ENCODE assay signal across 8 cellular contexts in genomic region chr3:120743081-120743365, GRCh38. TPM values are rescaled to one million over a fixed set of nuclear protein-coding genes. Genes with fewer than 3 reads are reported as not detected.
DNase-seq lines count a peak whose midpoint lies in the region; ATAC-seq, FAIRE-seq and TF ChIP-seq lines count a peak whose summit lies in the region.

No MANE protein-coding gene starts in this region.

- peaks cover 59% of the 10 kb centered on the region for H3K79me2 ChIP-seq in K562 (ENCODE audit: control insufficient read depth, insufficient read depth, low read length)

- intact Hi-C loops in K562 (cut with micrococcal nuclease): loop anchor here (2.0 kb wide), 1 partner anchor 120 kb away; no protein-coding TSS in a partner anchor

- H3K27ac Mint-ChIP-seq in memory B cell: peak overlapping the region; percentile 99

- no peaks in the 10 kb centered on the region for H3K9me1 ChIP-seq in K562 (ENCODE audit: control insufficient read depth, insufficient read depth, low read length)

- H3K4me1 ChIP-seq in K562 (replicated peaks in 1 of 2; ENCODE audit: control insufficient read depth in 2 of 2, insufficient read depth in 2 of 2, low read length in 2 of 2): no peaks in the 10 kb centered on the region; a peak in 2 of 5 replicates

- H3K27me3 Mint-ChIP-seq in memory B cell: no peaks in the 10 kb centered on the region

- CTCF ChIA-PET in K562 (lab: Yijun Ruan, JAX; ENCODE audit: low intra/inter-chr PET ratio): no interaction called here

- H3K9me3 ChIP-seq in K562 (replicated peaks; ENCODE audit: control insufficient read depth, insufficient read depth, low read depth, low read length): no peaks in the 10 kb centered on the region; the same call in 1 of the 2 replicates

- no peaks in the 10 kb centered on the region for H4K20me1 ChIP-seq in K562 (replicated peaks; ENCODE audit: control insufficient read depth, insufficient read depth, low read length)

- H3K36me3 Mint-ChIP-seq in memory B cell: no peaks in the 10 kb centered on the region

- peak overlapping the region; percentile 91 for H3K4me3 ChIP-seq in AG09309 (ENCODE audit: control insufficient read depth, low read depth, low read length)
- H3K4me3 ChIP-seq in HL-60 (replicated peaks; ENCODE audit: insufficient read depth, low read length): peak overlapping the region; percentile 97
- peak overlapping the region; percentile 98 for H3K4me3 ChIP-seq in K562

- H3K27me3 ChIP-seq in HL-60 (ENCODE audit: insufficient read depth, poor library complexity, severe bottlenecking): no peaks in the 10 kb centered on the region
- H3K27me3 ChIP-seq in K562 (ENCODE audit: control insufficient read depth in 2 of 2, insufficient read depth in 2 of 2, low read length in 2 of 2): no peaks in the 10 kb centered on the region

- DNase-seq in AG09309 (ENCODE audit: low read depth): no peak
- DNase-seq in HL-60 (ENCODE audit: low read depth in 1 of 2, low spot score in 1 of 2): peak in 1 of 2 experiments; percentile 36
- no peak for DNase-seq in K562 (ENCODE audit: extremely low read depth in 1 of 4, low spot score in 3 of 4)
- DNase-seq in memory B cell (ENCODE audit: low spot score in 2 of 2): no peak
- DNase-seq in NCI-H526 treated with DMSO at 0.1 percent for 48 hours (lab: John Stamatoyannopoulos, UW): no peak
- no peak for DNase-seq in HuH-7 (ENCODE audit: low spot score)
- DNase-seq in pons (ENCODE audit: low spot score): no peak

- BruUV-seq in K562 (replicated peaks; lab: Mats Ljungman, UMichigan): TSS peak; percentile 78

- H3K27ac ChIP-seq in HL-60 (replicated peaks): peak overlapping the region; percentile 99
- H3K27ac ChIP-seq in K562 (ENCODE audit: extremely low read depth, low read depth, low read length): peak overlapping the region; percentile 100

- in situ Hi-C loops in K562 (cut with MboI): no loop called here

- no peak for FAIRE-seq in K562 (lab: Jason Lieb, UNC)

- no peak for TF ChIP-seq RAD21 in K562 (CRISPR knock-in tag; conservative IDR thresholded peaks at IDR 0.05 in 1 of 2, IDR thresholded peaks at IDR 0.05 in 1 of 2)

- POLR2A ChIA-PET in K562 (lab: Yijun Ruan, JAX): interaction anchor here (1.0 kb wide), 2 partner anchors 11 to 184 kb away, joined by 4 read pairs; no protein-coding TSS in a partner anchor

- peaks cover 23% of the 10 kb centered on the region for H3K4me1 Mint-ChIP-seq in memory B cell

- H3K4me2 ChIP-seq in K562 (ENCODE audit: insufficient read depth, low read length): peak overlapping the region; percentile 97

- TF ChIP-seq POLR2A in K562 (conservative IDR thresholded peaks at IDR 0.05): no peak

- no peak for ATAC-seq in K562
- no peak for ATAC-seq in memory B cell (ENCODE audit: low read depth)
- no peak for ATAC-seq in GM21390 (IDR thresholded peaks at IDR 0.05; ENCODE audit: unreplicated experiment)

- H2AFZ ChIP-seq in K562 (ENCODE audit: low read depth, low read length): peak overlapping the region; percentile 100

- peak overlapping the region; percentile 90 for H3K4me3 Mint-ChIP-seq in memory B cell

- 0 out of 3 replicates have a peak, but pooled peaks cover 4% of the 10 kb centered on the region for H3K36me3 ChIP-seq in K562 (ENCODE audit: control insufficient read depth, insufficient read depth, low read length)

- WGBS in K562 (ENCODE audit: insufficient coverage, low coverage, missing lambda C conversion rate): under 1% methylated on average over 12 of the region's 12 CpGs

- H3K9me3 Mint-ChIP-seq in memory B cell: no peaks in the 10 kb centered on the region

- TF ChIP-seq EP300 in K562 (IDR thresholded peaks at IDR 0.05; ENCODE audit: low read length): no peak

- H3K9ac ChIP-seq in K562 (ENCODE audit: insufficient read depth in 1 of 2, low read depth in 2 of 2, low read length in 2 of 2): peak overlapping the region; percentile 98 to 99

- no peak for TF ChIP-seq CTCF in AG09309 (IDR thresholded peaks at IDR 0.05; ENCODE audit: control insufficient read depth, insufficient read depth, low read depth, low read length, missing control alignments)
- no peak for TF ChIP-seq CTCF in HL-60 (IDR thresholded peaks at IDR 0.05; ENCODE audit: insufficient read depth, low read length)
- no peak for TF ChIP-seq CTCF in K562 (IDR thresholded peaks at IDR 0.05 in 2 of 3, conservative IDR thresholded peaks at IDR 0.05 in 1 of 3; ENCODE audit: insufficient read depth in 2 of 3, low read depth in 1 of 3, low read length in 3 of 3)

TF ChIP-seq in K562, 482 proteins besides CTCF, POLR2A, EP300 and RAD21:
- TF ChIP-seq GATA2 (CRISPR knock-in tag; IDR thresholded peaks at IDR 0.05) (no peak), MAFF (IDR thresholded peaks at IDR 0.05; ENCODE audit: low read length) (no peak), SAP30 (IDR thresholded peaks at IDR 0.05; ENCODE audit: borderline replicate concordance, insufficient read depth, low read depth, low read length, poor library complexity, severe bottlenecking) (peak; percentile 4), ZNF217 (CRISPR knock-in tag; IDR thresholded peaks at IDR 0.05) (no peak), E2F6 (IDR thresholded peaks at IDR 0.05; ENCODE audit: borderline replicate concordance in 1 of 2, extremely low read depth in 1 of 2, insufficient read depth in 1 of 2, insufficient read length in 1 of 2, low read depth in 1 of 2, low read length in 1 of 2, poor library complexity in 1 of 2, severe bottlenecking in 1 of 2) (peak in 1 of 2 experiments; percentile 0)

RNA-seq across cellular contexts. Expression of gene GTF2E1, which starts 0.5 kb away (rescaled TPM):
- 12.6 and 25.4 TPM in 2 replicates for total RNA-seq in K562 (2011; cell fraction: chromatin; rRNA removed; ENCODE audit: low replicate concordance)
- total RNA-seq in K562 (2011; cell fraction: nucleolus; rRNA removed): 5.4 and 6.0 TPM in 2 replicates
- total RNA-seq in K562 (2011; cell fraction: nucleoplasm; rRNA removed): 10.2 and 10.7 TPM in 2 replicates
- 13.9 and 15.0 TPM in 2 replicates for total RNA-seq in K562 (2014; rRNA removed)
- total RNA-seq in K562 (2014; rRNA removed; fragmentation: Illumina TruSeq; extraction: Trizol): 17.4 and 22.1 TPM in 2 replicates
- 13.4 and 14.4 TPM in 2 replicates for total RNA-seq in K562 (2015; rRNA removed; fragmentation: Illumina TruSeq; extraction: Trizol)
- total RNA-seq in K562 (2021): 20.1 and 22.4 TPM in 2 replicates
- 14.3 and 23.5 TPM in 2 replicates for polyA plus RNA-seq in K562 (2011; rRNA removed)
- polyA plus RNA-seq in K562 (2011; cell fraction: cytosol; rRNA removed): 8.1 and 12.8 TPM in 2 replicates
- polyA plus RNA-seq in K562 (2011; cell fraction: nucleus; rRNA removed): 6.1 and 6.7 TPM in 2 replicates
- 5.8 and 15.6 TPM in 2 replicates for polyA plus RNA-seq in K562 (2012)
- polyA plus RNA-seq in K562 (2014; fragmentation: Illumina TruSeq; extraction: Trizol): 15.0 and 22.5 TPM in 2 replicates
- 10 to 100 TPM; 12.9 to 15.4 TPM for polyA plus RNA-seq in K562 (2014; fragmentation: Nextera tagmentation; extraction: Ambion mirVana)
- 13.3 and 14.7 TPM in 2 replicates for polyA plus RNA-seq in K562 (2014; rRNA removed)
- polyA minus RNA-seq in K562 (2011; rRNA and poly(A)+ RNA removed): 36.7 and 36.8 TPM in 2 replicates
- 9.6 and 9.8 TPM in 2 replicates for polyA minus RNA-seq in K562 (2011; cell fraction: cytosol; rRNA and poly(A)+ RNA removed)
- 6.5 and 11.3 TPM in 2 replicates for polyA minus RNA-seq in K562 (2011; cell fraction: nucleus; rRNA and poly(A)+ RNA removed)

RNA-seq across cellular contexts. Expression of gene RABL3, which starts 0.7 kb away (rescaled TPM):
- 1.6 and 4.8 TPM in 2 replicates for total RNA-seq in K562 (2011; cell fraction: chromatin; rRNA removed; ENCODE audit: low replicate concordance)
- total RNA-seq in K562 (2011; cell fraction: nucleolus; rRNA removed): 0.67 and 1.2 TPM in 2 replicates
- total RNA-seq in K562 (2011; cell fraction: nucleoplasm; rRNA removed): 2.9 and 8.6 TPM in 2 replicates
- total RNA-seq in K562 (2014; rRNA removed) (6.5 and 6.7 TPM in 2 replicates), K562 (2014; rRNA removed; fragmentation: Illumina TruSeq; extraction: Trizol) (17.6 and 24.7 TPM in 2 replicates), K562 (2015; rRNA removed; fragmentation: Illumina TruSeq; extraction: Trizol) (11.4 and 12.3 TPM in 2 replicates), K562 (2021) (11.6 and 12.8 TPM in 2 replicates)
- polyA plus RNA-seq in K562 (2011; rRNA removed) (6.6 and 9.2 TPM in 2 replicates), K562 (2014; fragmentation: Illumina TruSeq; extraction: Trizol) (20.0 and 21.9 TPM in 2 replicates), K562 (2014; fragmentation: Nextera tagmentation; extraction: Ambion mirVana) (10 to 100 TPM; 21.5 to 30.7 TPM), K562 (2014; rRNA removed) (8.2 and 8.4 TPM in 2 replicates)
- 1.6 and 3.6 TPM in 2 replicates for polyA plus RNA-seq in K562 (2011; cell fraction: cytosol; rRNA removed)
- polyA plus RNA-seq in K562 (2011; cell fraction: nucleus; rRNA removed): 0.83 and 1.6 TPM in 2 replicates
- 9.2 and 18.8 TPM in 2 replicates for polyA plus RNA-seq in K562 (2012)
- 9.8 and 11.2 TPM in 2 replicates for polyA minus RNA-seq in K562 (2011; rRNA and poly(A)+ RNA removed)
- polyA minus RNA-seq in K562 (2011; cell fraction: cytosol; rRNA and poly(A)+ RNA removed): 3.3 and 4.1 TPM in 2 replicates
- 1.1 and 1.4 TPM in 2 replicates for polyA minus RNA-seq in K562 (2011; cell fraction: nucleus; rRNA and poly(A)+ RNA removed)
